Comparison of ENCODE assay signal across 22 cellular contexts in genomic region chr10:47121336-47121735, GRCh38.
"Had no signal": no experiment of that assay in that cellular context is flagged by ENCODE, and none has a peak within 500 bp of the region (broad histone marks: within the 10 kb centered on the region; RNA-seq: fewer than 3 reads in every experiment).

No MANE protein-coding gene starts in this region.

- H3K27ac ChIP-seq: body of pancreas, epithelial cell of prostate, left lung, skin epidermis, transverse colon, WERI-Rb-1 had no signal

- H3K36me3 ChIP-seq: left lung, transverse colon, WERI-Rb-1 had no signal

- H3K4me3 ChIP-seq: body of pancreas, left lung, skin epidermis, transverse colon had no signal

- H3K27me3 ChIP-seq: body of pancreas, left lung, transverse colon had no signal

- ATAC-seq: activated CD4-positive, alpha-beta T cell treated with anti-CD3 and anti-CD28 coated beads for 36 hours; activated T-cell treated with anti-CD3 and anti-CD28 coated beads, Interleukin-2, amount 50 U/mL, for 4 hours; body of pancreas; left lung; natural killer cell; right cardiac atrium; T-helper 17 cell had no signal

- H3K9me3 ChIP-seq: left lung, transverse colon had no signal

- H3K4me1 ChIP-seq: body of pancreas, left lung, transverse colon had no signal

- DNase-seq: activated CD4-positive, alpha-beta memory T cell treated with anti-CD3 and anti-CD28 coated beads for 36 hours; activated CD4-positive, alpha-beta T cell treated with anti-CD3 and anti-CD28 coated beads for 36 hours; activated effector memory CD4-positive, alpha-beta T cell treated with anti-CD3 and anti-CD28 coated beads, Interleukin-2, amount 50 U/mL, for 16 hours; activated T-cell treated with anti-CD3 and anti-CD28 coated beads, Interleukin-2, amount 50 U/mL, for 4 hours; amniotic stem cell; body of pancreas; caudate nucleus; cortex of kidney; effector memory CD4-positive, alpha-beta T cell; left lung; natural killer cell; nucleus accumbens; right cardiac atrium; stimulated activated CD4-positive, alpha-beta T cell treated with anti-CD3 and anti-CD28 coated beads, Interleukin-4, amount 100 ng/mL, for 4 hours; stimulated activated CD8-positive, alpha-beta memory T cell treated with anti-CD3 and anti-CD28 coated beads, Interleukin-4, amount 100 ng/mL, for 48 hours; stimulated activated naive CD4-positive, alpha-beta T cell treated with Interleukin-2 at 50 U/mL for 16 hours; substantia nigra; T-helper 17 cell; transverse colon; WERI-Rb-1 had no signal
